17 cellular contexts compared by ENCODE assay signal in the genomic region with DNA sequence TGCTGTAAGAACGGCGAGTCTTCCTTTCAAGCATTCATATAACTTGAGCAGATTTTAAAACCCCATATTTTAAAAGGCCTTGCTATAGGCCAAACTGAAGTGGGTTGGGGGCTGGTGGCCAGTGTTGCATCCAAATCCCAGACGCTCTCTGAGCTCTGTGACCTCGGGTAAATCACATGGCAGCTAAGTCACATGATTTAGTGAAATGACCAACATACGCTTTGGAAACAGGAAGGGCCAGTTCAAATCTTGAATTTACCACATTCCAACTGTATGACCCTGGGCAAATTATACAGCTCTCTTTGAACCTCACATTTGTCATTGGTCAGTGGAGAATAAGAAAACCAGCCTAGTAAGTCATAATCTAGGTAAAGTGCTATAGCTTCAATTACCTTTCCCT.
DNase-seq lines count a peak whose midpoint lies in the region; ATAC-seq and TF ChIP-seq lines count a peak whose summit lies in the region.
"Had no signal": no experiment of that assay in that cellular context is flagged by ENCODE, and none has a peak within 500 bp of the region (broad histone marks: within the 10 kb centered on the region; RNA-seq: fewer than 3 reads in every experiment).

No MANE protein-coding gene starts in this region.

- no peak for TF ChIP-seq CTCF in gastrocnemius medialis (IDR thresholded peaks at IDR 0.05 in 4 of 5, conservative IDR thresholded peaks at IDR 0.05 in 1 of 5)
- TF ChIP-seq CTCF in WERI-Rb-1 (IDR thresholded peaks at IDR 0.05; ENCODE audit: low read depth, low read length): no peak
- TF ChIP-seq CTCF in upper lobe of left lung (IDR thresholded peaks at IDR 0.05): no peak

- no peak for TF ChIP-seq POLR2A in gastrocnemius medialis (IDR thresholded peaks at IDR 0.05)
- no peak for TF ChIP-seq POLR2A in upper lobe of left lung (IDR thresholded peaks at IDR 0.05)

- H3K27ac ChIP-seq in gastrocnemius medialis (no peak overlapping the region), WERI-Rb-1 (no peak overlapping the region), upper lobe of left lung (no peak overlapping the region)
- H3K27ac ChIP-seq: 22Rv1, BLaER1 had no signal

- H3K27me3 ChIP-seq in gastrocnemius medialis (no peaks in the 10 kb centered on the region), WERI-Rb-1 (ENCODE audit: insufficient read depth, low read depth, severe bottlenecking) (no peaks in the 10 kb centered on the region), upper lobe of left lung (no peaks in the 10 kb centered on the region)
- H3K27me3 ChIP-seq: BLaER1 had no signal

- H3K4me1 ChIP-seq in gastrocnemius medialis (no peaks in the 10 kb centered on the region), upper lobe of left lung (no peaks in the 10 kb centered on the region)
- H3K4me1 ChIP-seq: BLaER1, Caco-2, HAP-1 had no signal

- H3K36me3 ChIP-seq in gastrocnemius medialis (no peaks in the 10 kb centered on the region), WERI-Rb-1 (no peaks in the 10 kb centered on the region), upper lobe of left lung (no peaks in the 10 kb centered on the region)
- H3K36me3 ChIP-seq: BLaER1, HAP-1 had no signal

- intact Hi-C loops in gastrocnemius medialis (cut with DNase I; ENCODE audit: low total_unique reads): no loop called here
- intact Hi-C loops in cardiac septum (cut with DNase I): no loop called here

- TF ChIP-seq EP300 in upper lobe of left lung (IDR thresholded peaks at IDR 0.05): no peak

- H3K4me3 ChIP-seq in gastrocnemius medialis (no peak overlapping the region), WERI-Rb-1 (ENCODE audit: low read depth, low read length) (no peak overlapping the region), upper lobe of left lung (no peak overlapping the region)
- H3K4me3 ChIP-seq: BLaER1, HAP-1 had no signal

- no peaks in the 10 kb centered on the region for H3K9me3 ChIP-seq in gastrocnemius medialis
- H3K9me3 ChIP-seq in WERI-Rb-1 (ENCODE audit: severe bottlenecking): no peaks in the 10 kb centered on the region
- H3K9me3 ChIP-seq in upper lobe of left lung: no peaks in the 10 kb centered on the region
- H3K9me3 ChIP-seq: BLaER1, Caco-2, HAP-1 had no signal

- WGBS in upper lobe of left lung, 2 donors: 83 to 84% methylated on average over 5 of the region's 5 CpGs

- in situ Hi-C loops in SK-MEL-5 (cut with HindIII; ENCODE audit: low pct_unique_long_range_greater_than_20kb, low sequenced_read_pairs): no loop called here
- in situ Hi-C loops in gastrocnemius medialis (cut with MboI; ENCODE audit: low sequenced_read_pairs in 4 of 4): no loop called here

- peak; percentile 20 for DNase-seq in Daoy (ENCODE audit: low read depth)
- DNase-seq in SK-MEL-5 (ENCODE audit: low read depth, low spot score): peak; percentile 7
- peak; percentile 49 for DNase-seq in foreskin melanocyte
- DNase-seq in left kidney (ENCODE audit: low read depth, low spot score): peak; percentile 68
- no peak for DNase-seq in gastrocnemius medialis
- no peak for DNase-seq in cardiac septum (ENCODE audit: low spot score)
- no peak for DNase-seq in WERI-Rb-1
- DNase-seq in upper lobe of left lung: no peak
- DNase-seq: AML-193; CD8-positive, alpha-beta memory T cell; DND-41; GF-D8; GOT3 had no signal

- ATAC-seq in gastrocnemius medialis (no peak), upper lobe of left lung (ENCODE audit: low FRiP score in 2 of 2) (no peak)

Comparison
In these comparisons a context has a peak if more than half of its experiments do, and no peak if none do; other contexts are left out.
1. DNase-seq: peak in Daoy (single experiment), SK-MEL-5 (single experiment), foreskin melanocyte (single experiment) and left kidney (single experiment); none in gastrocnemius medialis (0 of 2), cardiac septum (single experiment), WERI-Rb-1 (single experiment) and upper lobe of left lung (0 of 2).